In the genomic region with DNA sequence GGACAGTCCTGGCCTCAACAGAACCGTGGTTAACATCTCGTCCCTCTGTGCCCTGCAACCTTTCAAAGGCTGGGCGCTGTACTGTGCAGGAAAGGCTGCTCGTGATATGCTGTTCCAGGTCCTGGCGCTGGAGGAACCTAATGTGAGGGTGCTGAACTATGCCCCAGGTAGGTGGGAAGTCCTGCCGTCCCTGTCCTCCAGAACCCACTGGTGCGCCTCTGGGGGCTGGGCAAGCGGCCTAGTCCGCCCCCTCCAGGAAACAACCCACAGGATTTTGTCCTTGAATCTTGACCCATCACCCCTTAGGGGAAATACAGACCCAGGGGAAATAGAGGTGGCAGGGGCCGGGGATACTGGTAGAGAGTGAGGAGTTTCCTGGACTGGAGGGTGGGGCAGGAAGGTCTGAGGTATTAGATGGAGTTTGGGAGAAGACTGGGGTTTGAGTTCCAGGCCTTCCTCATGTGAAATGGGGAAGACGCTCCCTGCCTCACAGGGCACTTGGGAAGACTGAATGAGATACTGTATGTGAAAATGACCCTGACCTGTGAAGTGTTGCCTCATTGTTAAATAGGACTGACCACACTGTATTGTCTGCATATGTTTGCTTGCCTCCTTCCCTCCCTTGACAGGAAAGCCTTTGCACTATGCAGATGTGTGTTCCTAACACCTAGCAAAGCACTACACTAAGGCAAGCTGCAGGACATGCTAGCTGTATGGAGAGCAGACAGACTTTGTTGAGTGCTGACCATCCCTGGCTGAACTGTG, we compare ENCODE assay signal across 9 cellular contexts. TPM values are rescaled to one million over a fixed set of nuclear protein-coding genes. Genes with fewer than 3 reads are reported as not detected.
DNase-seq lines count a peak whose midpoint lies in the region; ATAC-seq and TF ChIP-seq lines count a peak whose summit lies in the region.
"Had no signal": no experiment of that assay in that cellular context is flagged by ENCODE, and none has a peak within 500 bp of the region (broad histone marks: within the 10 kb centered on the region; RNA-seq: fewer than 3 reads in every experiment).

No MANE protein-coding gene starts in this region.

- in situ Hi-C loops in G401 (cut with HindIII; ENCODE audit: low sequenced_read_pairs), result no loop called here

- H3K4me1 Mint-ChIP-seq in IgD-negative memory B cell (peaks cover 0 to 7% (median 5%) of the 10 kb centered on the region in 3 donors), neural crest cell (peaks cover 9% of the 10 kb centered on the region)

- H3K27ac Mint-ChIP-seq in IgD-negative memory B cell (no peak overlapping the region), neural crest cell (ENCODE audit: unreplicated experiment) (peak overlapping the region; percentile 50)

- H3K4me2 ChIP-seq in BLaER1, result peak overlapping the region; percentile 95

- DNase-seq in neural crest cell (ENCODE audit: low read depth, low spot score), result no peak
- no peak for DNase-seq in G401 (ENCODE audit: low spot score)
- DNase-seq in activated CD4-positive, CD25-positive, alpha-beta regulatory T cell (lab: John Stamatoyannopoulos, UW), result no peak

- ATAC-seq in HG03095 (IDR thresholded peaks at IDR 0.05; ENCODE audit: unreplicated experiment) (no peak), GM21360 (IDR thresholded peaks at IDR 0.05; ENCODE audit: unreplicated experiment) (no peak)

- TF ChIP-seq CTCF in neural crest cell (conservative IDR thresholded peaks at IDR 0.05), result no peak

- no peaks in the 10 kb centered on the region for H3K36me3 Mint-ChIP-seq in IgD-negative memory B cell
- H3K36me3 Mint-ChIP-seq in neural crest cell (ENCODE audit: low read depth), result no peaks in the 10 kb centered on the region

- H3K27ac ChIP-seq in BLaER1 (no peak overlapping the region), cingulate gyrus (ENCODE audit: low read depth, low read length) (peak overlapping the region; percentile 89)

- no peaks in the 10 kb centered on the region for H3K9me3 Mint-ChIP-seq in IgD-negative memory B cell
- H3K9me3 Mint-ChIP-seq in neural crest cell, result no peaks in the 10 kb centered on the region

- H3K27me3 Mint-ChIP-seq in IgD-negative memory B cell, result peaks cover 36% of the 10 kb centered on the region
- H3K27me3 Mint-ChIP-seq in neural crest cell (ENCODE audit: low read depth), result peaks cover 53% of the 10 kb centered on the region

- peaks cover 28% of the 10 kb centered on the region for H3K4me1 ChIP-seq in BLaER1

- no peaks in the 10 kb centered on the region for H3K9me3 ChIP-seq in BLaER1

- H3K4me3 Mint-ChIP-seq in IgD-negative memory B cell (peak overlapping the region in 3 of 4 donors; percentile 30 to 65 (median 32)), neural crest cell (peak overlapping the region; percentile 75)

- H4K20me1 ChIP-seq in BLaER1, result peaks cover 45% of the 10 kb centered on the region

- H3K4me3 ChIP-seq in BLaER1, result peak overlapping the region; percentile 84

- peak overlapping the region; percentile 21; the same call in 1 of the 2 replicates for H3K9ac ChIP-seq in BLaER1

- H3K27me3 ChIP-seq in BLaER1, result peaks cover 8% of the 10 kb centered on the region

- H3K36me3 ChIP-seq in BLaER1, result peaks cover 14% of the 10 kb centered on the region; the same call in 1 of the 2 replicates

RNA-seq across cellular contexts. Expression of gene SPR, which starts 1.4 kb away (rescaled TPM):
- not detected for polyA plus RNA-seq in IgD-negative memory B cell
- total RNA-seq in neural crest cell, result 5.8 and 6.3 TPM in 2 replicates
- 55.9 and 65.8 TPM in 2 replicates for total RNA-seq in G401 (2014; rRNA removed; shearing (Covaris generic))

RNA-seq across cellular contexts. Expression of gene EMX1, which starts 28.7 kb away (rescaled TPM):
- not detected for polyA plus RNA-seq in IgD-negative memory B cell
- total RNA-seq in neural crest cell, result not detected in 2 replicates
- total RNA-seq in G401 (2014; rRNA removed; shearing (Covaris generic)), result not detected in 2 replicates
- total RNA-seq: pulmonary artery endothelial cell had no signal
